ENCODE assay signal across 8 cellular contexts in genomic region chr12:57479376-57480115, GRCh38. TPM values are rescaled to one million over a fixed set of nuclear protein-coding genes. Genes with fewer than 3 reads are reported as not detected.
DNase-seq lines count a peak whose midpoint lies in the region; ATAC-seq and TF ChIP-seq lines count a peak whose summit lies in the region.

ARHGAP9 (minus strand) TSS chr12:57479866; CDS start chr12:57479406, 460 bp downstream.

- peaks cover 6% of the 10 kb centered on the region; the same call in 1 of the 2 replicates for H3F3A ChIP-seq in PC-9 (ENCODE audit: insufficient read depth, low read depth)

- DNase-seq in ELR (ENCODE audit: low read depth) (peak; percentile 29), lung microvascular endothelial cell (ENCODE audit: low read depth in 2 of 2) (peak; percentile 62 to 77), PC-9 (no peak), NCI-H2081 treated with DMSO at 0.1 percent for 48 hours (lab: John Stamatoyannopoulos, UW) (no peak), NCI-H187 treated with DMSO at 0.1 percent for 48 hours (lab: John Stamatoyannopoulos, UW) (no peak)
- peak; percentile 43 for DNase-seq in activated CD8-positive, alpha-beta memory T cell treated with anti-CD3 and anti-CD28 coated beads, Interleukin-2, amount 50 U/mL, for 4 hours

- H3K79me2 ChIP-seq in PC-9 (ENCODE audit: low read depth): no peaks in the 10 kb centered on the region

- POLR2A ChIA-PET in PC-9 (lab: Charles Lee; ENCODE audit: unreplicated experiment): no interaction called here

- H2AFZ ChIP-seq in PC-9: no peak within 1 kb of the TSS

- ATAC-seq in HG03097 (IDR thresholded peaks at IDR 0.05; ENCODE audit: low FRiP score, unreplicated experiment): peak; percentile 45
- no peak for ATAC-seq in HG03280 (IDR thresholded peaks at IDR 0.05; ENCODE audit: unreplicated experiment)

- intact Hi-C loops in PC-9 (cut with micrococcal nuclease; ENCODE audit: unreplicated experiment): no loop called here

- CTCF ChIA-PET in PC-9 (lab: Charles Lee): no interaction called here

- H3K4me1 ChIP-seq in PC-9 (replicated peaks; ENCODE audit: insufficient read depth): no peaks in the 10 kb centered on the region

- H3K27ac ChIP-seq in PC-9: no peak within 1 kb of the TSS

- H3K36me3 ChIP-seq in PC-9 (ENCODE audit: low read depth): no peaks in the 10 kb centered on the region

- no TSS peak for BruUV-seq in PC-9 (replicated peaks; lab: Mats Ljungman, UMichigan)

- H3K27me3 ChIP-seq in PC-9 (ENCODE audit: insufficient read depth, low read depth): peaks cover 31% of the 10 kb centered on the region

- no peaks in the 10 kb centered on the region for H3K9me2 ChIP-seq in PC-9 (ENCODE audit: insufficient read depth)

- no peak within 1 kb of the TSS for H3K4me2 ChIP-seq in PC-9

- no peaks in the 10 kb centered on the region for H3K9me3 ChIP-seq in PC-9 (ENCODE audit: insufficient read depth, low read depth)

- H3K4me3 ChIP-seq in PC-9: no peak within 1 kb of the TSS

- H4K20me1 ChIP-seq in PC-9 (ENCODE audit: insufficient read depth): no peaks in the 10 kb centered on the region

- TF ChIP-seq CTCF in PC-9 (conservative IDR thresholded peaks at IDR 0.05): no peak

RNA-seq across cellular contexts. Expression of gene ARHGAP9, which starts in this region (rescaled TPM):
- total RNA-seq in lung microvascular endothelial cell (under 0.01 TPM in 1 of 2 replicates, not detected in the other), PC-9 (2021) (not detected in 2 replicates)

Comparison
In these comparisons a context has a peak if more than half of its experiments do, and no peak if none do; other contexts are left out.
1. Peak in DNase-seq in lung microvascular endothelial cell; RNA of the gene not detected or under 1 TPM.
2. DNase-seq: peak in ELR (single experiment) and activated CD8-positive, alpha-beta memory T cell treated with anti-CD3 and anti-CD28 coated beads, Interleukin-2, amount 50 U/mL, for 4 hours (single experiment); none in PC-9 (0 of 2), NCI-H2081 treated with DMSO at 0.1 percent for 48 hours (single experiment) and NCI-H187 treated with DMSO at 0.1 percent for 48 hours (single experiment).